Comparison of ENCODE assay signal across 17 cellular contexts in the genomic region with DNA sequence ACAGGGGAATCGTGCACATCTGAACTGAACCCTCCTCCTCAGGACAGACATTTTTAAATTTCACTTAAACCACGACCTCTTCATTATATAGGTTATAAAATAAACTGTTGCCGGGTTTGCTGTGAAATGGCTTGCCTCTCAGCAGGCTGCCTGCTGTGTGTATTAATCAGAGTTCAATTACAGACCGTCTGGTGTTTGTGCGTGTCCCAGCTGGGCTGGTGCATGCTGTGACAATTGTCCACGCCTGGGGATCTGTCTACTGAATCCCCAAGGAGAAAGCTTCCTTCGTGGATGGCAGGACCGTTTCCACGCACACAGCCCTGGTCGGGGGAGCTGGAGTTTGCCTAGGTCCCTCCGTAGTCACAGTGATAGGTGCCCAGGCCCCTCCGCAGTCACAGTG.
"Had no signal": no experiment of that assay in that cellular context is flagged by ENCODE, and none has a peak within 500 bp of the region (broad histone marks: within the 10 kb centered on the region; RNA-seq: fewer than 3 reads in every experiment).

No MANE protein-coding gene starts in this region.

- H3K4me1 ChIP-seq: colonic mucosa, gastrocnemius medialis, pancreas had no signal

- DNase-seq: activated CD4-positive, alpha-beta T cell treated with anti-CD3 and anti-CD28 coated beads for 48 hours; activated effector memory CD4-positive, alpha-beta T cell treated with Interleukin-2 at 50 U/mL for 16 hours; caudate nucleus; colonic mucosa; effector CD8-positive, alpha-beta T cell; gastrocnemius medialis; heart right ventricle; mammary epithelial cell; naive thymus-derived CD4-positive, alpha-beta T cell; stimulated activated CD4-positive, alpha-beta T cell treated with anti-CD3 and anti-CD28 coated beads, Interleukin-4, amount 100 ng/mL, for 1 hour; stimulated activated CD8-positive, alpha-beta memory T cell treated with anti-CD3 and anti-CD28 coated beads, Interleukin-4, amount 100 ng/mL, for 48 hours; stimulated activated naive CD8-positive, alpha-beta T cell treated with anti-CD3 and anti-CD28 coated beads, Interleukin-15, Interleukin-2, amounts not matched to agents 100 U/mL and 50 U/mL, for 24 hours; upper lobe of left lung had no signal

- H3K36me3 ChIP-seq: colonic mucosa, gastrocnemius medialis, heart right ventricle, pancreas, upper lobe of left lung had no signal

- H3K27me3 Mint-ChIP-seq: activated naive CD4-positive, alpha-beta T cell treated with anti-CD3 and anti-CD28 coated beads, Interleukin-2, amount 50 U/mL, for 24 hours had no signal

- ATAC-seq: gastrocnemius medialis; heart right ventricle; left lobe of liver; naive thymus-derived CD4-positive, alpha-beta T cell; pancreas; stimulated activated naive CD8-positive, alpha-beta T cell treated with anti-CD3 and anti-CD28 coated beads, Interleukin-15, Interleukin-2, amounts not matched to agents 100 U/mL and 50 U/mL, for 24 hours; WTC11 had no signal

- H3K4me3 Mint-ChIP-seq: activated naive CD4-positive, alpha-beta T cell treated with anti-CD3 and anti-CD28 coated beads, Interleukin-2, amount 50 U/mL, for 24 hours; naive thymus-derived CD4-positive, alpha-beta T cell; WTC11 had no signal

- H3K27ac Mint-ChIP-seq: activated naive CD4-positive, alpha-beta T cell treated with anti-CD3 and anti-CD28 coated beads, Interleukin-2, amount 50 U/mL, for 24 hours; WTC11 had no signal

- H3K4me1 Mint-ChIP-seq: activated naive CD4-positive, alpha-beta T cell treated with anti-CD3 and anti-CD28 coated beads, Interleukin-2, amount 50 U/mL, for 24 hours; WTC11 had no signal

- H3K27ac ChIP-seq: colonic mucosa, gastrocnemius medialis, heart right ventricle, pancreas, upper lobe of left lung had no signal

- H3K9me3 ChIP-seq: colonic mucosa, gastrocnemius medialis, pancreas, upper lobe of left lung had no signal

- H3K36me3 Mint-ChIP-seq: activated naive CD4-positive, alpha-beta T cell treated with anti-CD3 and anti-CD28 coated beads, Interleukin-2, amount 50 U/mL, for 24 hours; WTC11 had no signal

- H3K4me3 ChIP-seq: colonic mucosa, gastrocnemius medialis, heart right ventricle, pancreas, upper lobe of left lung had no signal

- H3K27me3 ChIP-seq: colonic mucosa, gastrocnemius medialis, heart right ventricle, pancreas, upper lobe of left lung had no signal

- H3K9me3 Mint-ChIP-seq: activated naive CD4-positive, alpha-beta T cell treated with anti-CD3 and anti-CD28 coated beads, Interleukin-2, amount 50 U/mL, for 24 hours had no signal
